ENCODE assay signal across 1 cellular context in genomic region chr2:20224191-20224715, GRCh38.
TF ChIP-seq lines count a peak whose summit lies in the region.

No MANE protein-coding gene starts in this region.

TF ChIP-seq in K562, 482 proteins besides CTCF, POLR2A, EP300 and RAD21 (continued from another document and continues in another):
- peak; percentile 42; the same call in 1 of the 2 replicates for TF ChIP-seq ZNF740 (CRISPR knock-in tag; IDR thresholded peaks at IDR 0.05)
- TF ChIP-seq ZNF740 (tag; IDR thresholded peaks at IDR 0.05) = no peak
- no peak for TF ChIP-seq NELFE (IDR thresholded peaks at IDR 0.05; ENCODE audit: insufficient read depth, insufficient read length)
- no peak for TF ChIP-seq ZNF584 (CRISPR knock-in tag; IDR thresholded peaks at IDR 0.05; ENCODE audit: low read depth)
- no peak for TF ChIP-seq XRCC4 (IDR thresholded peaks at IDR 0.05; ENCODE audit: extremely low read depth, insufficient read depth, insufficient read length)
- TF ChIP-seq AFF1 (IDR thresholded peaks at IDR 0.05; ENCODE audit: low read depth in 1 of 2, partially characterized antibody in 2 of 2) = no peak
- TF ChIP-seq ZSCAN29 (IDR thresholded peaks at IDR 0.05) = no peak
- no peak for TF ChIP-seq ELK1 (CRISPR knock-in tag; IDR thresholded peaks at IDR 0.05)
- TF ChIP-seq KDM2B (CRISPR knock-in tag; IDR thresholded peaks at IDR 0.05) = no peak
- TF ChIP-seq CBX5 (IDR thresholded peaks at IDR 0.05; ENCODE audit: borderline replicate concordance, low read depth) = no peak
- TF ChIP-seq NR4A1 (CRISPR knock-in tag; IDR thresholded peaks at IDR 0.05) = no peak
- TF ChIP-seq NR4A1 (tag; IDR thresholded peaks at IDR 0.05) = no peak
- TF ChIP-seq MGA (IDR thresholded peaks at IDR 0.05) = peak; percentile 15; the same call in 1 of the 2 replicates
- no peak for TF ChIP-seq MED1 (CRISPR knock-in tag; IDR thresholded peaks at IDR 0.05; ENCODE audit: borderline replicate concordance)
- TF ChIP-seq BCL6 (CRISPR knock-in tag; IDR thresholded peaks at IDR 0.05) = no peak
- TF ChIP-seq TBP (optimal IDR thresholded peaks at IDR 0.05; ENCODE audit: low read depth, low read length) = no peak
- no peak for TF ChIP-seq NR0B1 (IDR thresholded peaks at IDR 0.05; ENCODE audit: partially characterized antibody)
- TF ChIP-seq SREBF2 (CRISPR knock-in tag; IDR thresholded peaks at IDR 0.05) = no peak
- TF ChIP-seq E2F4 (CRISPR knock-in tag; IDR thresholded peaks at IDR 0.05; ENCODE audit: low read depth) = no peak
- no peak for TF ChIP-seq CHD4 (IDR thresholded peaks at IDR 0.05; ENCODE audit: insufficient read depth, insufficient replicate concordance, low read depth, low read length, poor library complexity, severe bottlenecking)
- no peak for TF ChIP-seq ZFP91 (CRISPR knock-in tag; IDR thresholded peaks at IDR 0.05)
- no peak for TF ChIP-seq CREB3L1 (IDR thresholded peaks at IDR 0.05; ENCODE audit: borderline replicate concordance, low read depth)
- TF ChIP-seq HDGF (IDR thresholded peaks at IDR 0.05) = no peak
- TF ChIP-seq PCBP1 (IDR thresholded peaks at IDR 0.05; ENCODE audit: low read depth, low read length, poor library complexity, severe bottlenecking) = peak; percentile 50
- TF ChIP-seq ATF2 (CRISPR knock-in tag; IDR thresholded peaks at IDR 0.05) = no peak
- TF ChIP-seq ZNF561 (CRISPR knock-in tag; conservative IDR thresholded peaks at IDR 0.05) = no peak
- no peak for TF ChIP-seq ZNF551 (CRISPR knock-in tag; IDR thresholded peaks at IDR 0.05)
